In the genomic region with DNA sequence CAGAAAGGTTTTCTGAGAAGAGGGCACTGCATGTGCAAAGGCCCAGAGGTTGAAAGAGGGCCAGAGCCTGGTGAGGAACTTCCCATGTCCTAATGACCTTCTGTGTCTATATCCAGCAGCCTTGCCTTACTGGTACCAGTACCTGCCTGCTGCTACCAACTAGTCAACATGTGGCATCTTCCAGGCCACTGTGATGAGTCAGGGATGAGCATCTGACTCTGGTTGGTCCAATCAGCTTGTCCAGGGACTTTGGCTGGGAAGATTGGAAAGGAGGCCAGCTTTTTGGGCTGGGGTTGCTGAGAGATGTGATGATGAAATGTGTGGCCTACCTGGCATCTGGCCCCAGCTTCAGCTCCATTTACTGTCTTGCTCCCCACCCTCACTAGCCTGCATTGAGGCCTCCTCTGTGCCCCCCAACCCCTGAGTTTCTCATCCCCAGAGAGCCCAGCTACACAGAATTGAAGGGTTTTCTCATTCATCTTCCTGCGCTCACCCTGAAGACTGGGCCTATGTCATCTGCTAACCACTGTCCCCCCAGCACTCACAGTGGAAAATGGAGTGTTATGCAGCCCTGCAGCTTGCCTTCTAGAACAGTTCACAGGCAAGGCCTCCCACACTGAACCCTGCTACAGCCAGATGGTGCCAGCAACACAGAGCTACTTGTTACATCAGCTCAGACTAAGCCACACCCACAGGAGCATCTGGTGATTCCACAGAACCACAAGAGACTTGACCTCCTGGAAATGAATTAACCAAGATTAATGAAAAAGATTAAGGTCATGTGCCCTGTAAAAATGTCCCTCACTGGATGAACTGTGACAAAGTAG, we compare ENCODE assay signal across 8 cellular contexts. TPM values are rescaled to one million over a fixed set of nuclear protein-coding genes. Genes with fewer than 3 reads are reported as not detected.
DNase-seq lines count a peak whose midpoint lies in the region; ATAC-seq and TF ChIP-seq lines count a peak whose summit lies in the region.

No MANE protein-coding gene starts in this region.

- POLR2A ChIA-PET in AG04449 (lab: Yijun Ruan, JAX): interaction anchor here (0.8 to 1.6 kb wide), 5 partner anchors 8 to 38 kb away, joined by 3 to 10 read pairs (median 3); a partner anchor contains a TSS

- H3K4me3 Mint-ChIP-seq in activated T-cell treated with anti-CD3 and anti-CD28 coated beads, Interleukin-2, amount 50 U/mL, for 72 hours: peak overlapping the region; percentile 88 to 98

- peaks cover 87% of the 10 kb centered on the region for H3K4me1 Mint-ChIP-seq in activated T-cell treated with anti-CD3 and anti-CD28 coated beads, Interleukin-2, amount 50 U/mL, for 72 hours (ENCODE audit: low read depth)

- DNase-seq in AG04449 (ENCODE audit: low read depth, low spot score) (peak; percentile 72), GM13976 (ENCODE audit: low spot score) (peak; percentile 42), NT2/D1 (ENCODE audit: low read depth, low spot score) (no peak), foreskin keratinocyte (peak in 1 of 2 donors; percentile 82), non-pigmented ciliary epithelial cell (ENCODE audit: low read depth) (peak; percentile 94), NCI-H187 (lab: John Stamatoyannopoulos, UW) (no peak), GOT3 (lab: John Stamatoyannopoulos, UW) (no peak)
- DNase-seq in activated T-cell treated with anti-CD3 and anti-CD28 coated beads, Interleukin-2, amount 50 U/mL, for 72 hours: peak; percentile 73 to 76

- peak overlapping the region; percentile 97 for H3K27ac Mint-ChIP-seq in activated T-cell treated with anti-CD3 and anti-CD28 coated beads, Interleukin-2, amount 50 U/mL, for 72 hours

- peaks cover 17 to 21% of the 10 kb centered on the region in 2 donors for H3K36me3 Mint-ChIP-seq in activated T-cell treated with anti-CD3 and anti-CD28 coated beads, Interleukin-2, amount 50 U/mL, for 72 hours (ENCODE audit: insufficient read depth in 2 of 2)

- peaks cover 15% of the 10 kb centered on the region for H3K36me3 ChIP-seq in NT2/D1 (ENCODE audit: insufficient read depth, insufficient read length, low read length)

- H3K27me3 ChIP-seq in NT2/D1 (ENCODE audit: insufficient read depth, insufficient read length) (peaks cover 3% of the 10 kb centered on the region), foreskin keratinocyte (no peaks in the 10 kb centered on the region)

- H3K9me3 Mint-ChIP-seq in activated T-cell treated with anti-CD3 and anti-CD28 coated beads, Interleukin-2, amount 50 U/mL, for 72 hours: peaks cover 2 to 3% of the 10 kb centered on the region in 2 donors

- peak overlapping the region; percentile 95 for H3K4me3 ChIP-seq in AG04449 (ENCODE audit: low read depth, low read length)
- peak overlapping the region; percentile 96 for H3K4me3 ChIP-seq in NT2/D1 (ENCODE audit: insufficient read length, low read depth)

- in situ Hi-C loops in GM13976 (cut with MboI; ENCODE audit: low sequenced_read_pairs, unreplicated experiment): no loop called here

- CTCF ChIA-PET in AG04449 (lab: Yijun Ruan, JAX): interaction anchor here (0.6 to 14.4 kb wide), 7 partner anchors 9 to 187 kb away, joined by 3 to 336 read pairs (median 5); a partner anchor contains a TSS

- H3K4me1 ChIP-seq in NT2/D1 (ENCODE audit: insufficient read depth, insufficient read length): peaks cover 30% of the 10 kb centered on the region
- peaks cover 26% of the 10 kb centered on the region for H3K4me1 ChIP-seq in foreskin keratinocyte

- H3K27ac ChIP-seq in foreskin keratinocyte: no peak overlapping the region

- H3K9ac ChIP-seq in NT2/D1 (ENCODE audit: insufficient read length, low read depth): peak overlapping the region; percentile 97

- ATAC-seq in activated T-cell treated with anti-CD3 and anti-CD28 coated beads, Interleukin-2, amount 50 U/mL, for 72 hours (replicated peaks in 1 of 2): peak; percentile 49 to 50
- ATAC-seq in foreskin keratinocyte: peak; percentile 52

- H3K9me3 ChIP-seq in NT2/D1 (ENCODE audit: insufficient read depth, low read length): no peaks in the 10 kb centered on the region

- TF ChIP-seq CTCF in AG04449 (IDR thresholded peaks at IDR 0.05; ENCODE audit: insufficient read depth, low read length, missing control alignments) (no peak), GM13976 (IDR thresholded peaks at IDR 0.05; ENCODE audit: borderline replicate concordance, control extremely low read depth, extremely low read depth, insufficient read depth, missing control alignments) (peak; percentile 10), foreskin keratinocyte (conservative IDR thresholded peaks at IDR 0.05) (peak; percentile 41)

- H3K27me3 Mint-ChIP-seq in activated T-cell treated with anti-CD3 and anti-CD28 coated beads, Interleukin-2, amount 50 U/mL, for 72 hours (ENCODE audit: low read depth): no peaks in the 10 kb centered on the region

RNA-seq across cellular contexts. Expression of a gene that starts 1.3 kb away (rescaled TPM):
- 100 to 1,000 TPM; 124 to 133 TPM for total RNA-seq in activated T-cell treated with anti-CD3 and anti-CD28 coated beads, Interleukin-2, amount 50 U/mL, for 72 hours
- total RNA-seq in foreskin keratinocyte: 96.6 and 107 TPM in 2 replicates
- polyA plus RNA-seq in foreskin keratinocyte: 125 and 141 TPM in 2 replicates

RNA-seq across cellular contexts. Expression of a gene that starts 5.3 kb away (rescaled TPM):
- 100 to 1,000 TPM; 119 to 121 TPM for total RNA-seq in activated T-cell treated with anti-CD3 and anti-CD28 coated beads, Interleukin-2, amount 50 U/mL, for 72 hours
- total RNA-seq in foreskin keratinocyte: 9.2 and 9.8 TPM in 2 replicates
- 11.0 and 11.3 TPM in 2 replicates for polyA plus RNA-seq in foreskin keratinocyte

RNA-seq across cellular contexts. Expression of a gene that starts 14.8 kb away (rescaled TPM):
- 1 to 10 TPM; 1.2 to 2.3 TPM for total RNA-seq in activated T-cell treated with anti-CD3 and anti-CD28 coated beads, Interleukin-2, amount 50 U/mL, for 72 hours
- total RNA-seq in foreskin keratinocyte: not detected in 2 replicates
- not detected in 2 replicates for polyA plus RNA-seq in foreskin keratinocyte

RNA-seq across cellular contexts. Expression of a gene that starts 38.2 kb away (rescaled TPM):
- 100 to 1,000 TPM; 113 to 120 TPM for total RNA-seq in activated T-cell treated with anti-CD3 and anti-CD28 coated beads, Interleukin-2, amount 50 U/mL, for 72 hours
- total RNA-seq in foreskin keratinocyte: 70.1 and 73.6 TPM in 2 replicates
- polyA plus RNA-seq in foreskin keratinocyte: 24.8 and 30.2 TPM in 2 replicates

RNA-seq across cellular contexts. Expression of a gene that starts 42.3 kb away (rescaled TPM):
- 10 to 100 TPM; 62.7 to 63.6 TPM for total RNA-seq in activated T-cell treated with anti-CD3 and anti-CD28 coated beads, Interleukin-2, amount 50 U/mL, for 72 hours
- 57.7 and 67.5 TPM in 2 replicates for total RNA-seq in foreskin keratinocyte
- 48.9 and 52.6 TPM in 2 replicates for polyA plus RNA-seq in foreskin keratinocyte

Comparison
In these comparisons a context has a peak if more than half of its experiments do, and no peak if none do; other contexts are left out.
1. DNase-seq: peak in AG04449 (single experiment), GM13976 (single experiment), activated T-cell treated with anti-CD3 and anti-CD28 coated beads, Interleukin-2, amount 50 U/mL, for 72 hours (2 of 2) and non-pigmented ciliary epithelial cell (single experiment); none in NT2/D1 (single experiment), NCI-H187 (0 of 2) and GOT3 (single experiment).
2. RNA of a gene that starts 5.3 kb away (total RNA-seq): 119 to 121 TPM in activated T-cell treated with anti-CD3 and anti-CD28 coated beads, Interleukin-2, amount 50 U/mL, for 72 hours; 9.2 to 9.8 TPM in foreskin keratinocyte; every median in the first group is over 10 times any median in the second.